In genomic region chr5:32710859-32711692, GRCh38 we compare ENCODE assay signal across 8 cellular contexts. TPM values are rescaled to one million over a fixed set of nuclear protein-coding genes. Genes with fewer than 3 reads are reported as not detected.
DNase-seq lines count a peak whose midpoint lies in the region; ATAC-seq and TF ChIP-seq lines count a peak whose summit lies in the region.

Gene NPR3, plus strand, starts transcription at chr5:32711321. Its CDS starts 456 bp downstream, at chr5:32711777.

- H3K4me3 ChIP-seq in SK-N-MC (peak within 1 kb of the TSS; percentile 87), epithelial cell of proximal tubule (ENCODE audit: low read depth, low read length) (peak within 1 kb of the TSS; percentile 67), muscle layer of duodenum (ENCODE audit: low read depth in 1 of 2, low read length in 2 of 2) (peak within 1 kb of the TSS; percentile 86 to 96)

- TF ChIP-seq CTCF in GM13976 (IDR thresholded peaks at IDR 0.05; ENCODE audit: borderline replicate concordance, control extremely low read depth, extremely low read depth, insufficient read depth, missing control alignments) (no peak), epithelial cell of proximal tubule (conservative IDR thresholded peaks at IDR 0.05; ENCODE audit: low read depth, low read length) (no peak)

- in situ Hi-C loops in GM13976 (cut with MboI; ENCODE audit: low sequenced_read_pairs, unreplicated experiment) = no loop called here

- peak; percentile 29 for DNase-seq in GM13976 (ENCODE audit: low spot score)
- no peak for DNase-seq in SK-N-MC (ENCODE audit: low read depth, low spot score)
- DNase-seq in epithelial cell of proximal tubule (ENCODE audit: low read depth) = no peak
- no peak for DNase-seq in HPDE6-E6E7 (ENCODE audit: extremely low spot score)
- no peak for DNase-seq in NCI-H1436 treated with DMSO at 0.1 percent for 48 hours (lab: John Stamatoyannopoulos, UW)

- H3K9ac ChIP-seq in SK-N-MC (ENCODE audit: insufficient read length) = no peak within 1 kb of the TSS

- ATAC-seq in HG02642 (IDR thresholded peaks at IDR 0.05; ENCODE audit: poor library complexity, unreplicated experiment) (no peak), GM21515 (IDR thresholded peaks at IDR 0.05; ENCODE audit: unreplicated experiment) (no peak)

- H3K27ac ChIP-seq in SK-N-MC = no peak within 1 kb of the TSS
- H3K27ac ChIP-seq in muscle layer of duodenum (ENCODE audit: low read length) = peak within 1 kb of the TSS; percentile 72

- H3K9me3 ChIP-seq in SK-N-MC (ENCODE audit: low read depth, low read length) (no peaks in the 10 kb centered on the region), muscle layer of duodenum (ENCODE audit: control insufficient read depth in 1 of 2, low read length in 2 of 2) (no peaks in the 10 kb centered on the region)

- peaks cover 0 to 30% of the 10 kb centered on the region in 2 donors for H3K4me1 ChIP-seq in muscle layer of duodenum (ENCODE audit: control insufficient read depth in 1 of 2, insufficient read depth in 2 of 2, low read length in 2 of 2)

- peaks cover 25% of the 10 kb centered on the region for H3K27me3 ChIP-seq in muscle layer of duodenum (ENCODE audit: low read depth, low read length)

- H3K36me3 ChIP-seq in SK-N-MC (ENCODE audit: insufficient read depth, low read length) (no peaks in the 10 kb centered on the region), muscle layer of duodenum (ENCODE audit: control insufficient read depth in 1 of 2, insufficient read depth in 2 of 2, low read length in 2 of 2) (no peaks in the 10 kb centered on the region)

RNA-seq across cellular contexts. Expression of gene NPR3, which starts in this region (rescaled TPM):
- total RNA-seq in epithelial cell of proximal tubule = 0.14 and 0.29 TPM in 2 replicates
